ENCODE assay signal across 1 cellular context in genomic region chr1:31062162-31062866, GRCh38.
A peak's percentile ranks its signal among the peaks of the same experiment; 100 is the strongest.
TF ChIP-seq lines count a peak whose summit lies in the region.
"Not testable (repeated sequence)": the region's sequence is repeated elsewhere in the genome, so short reads cannot be mapped to it uniquely, and the experiment has no call there.

No MANE protein-coding gene starts in this region.

TF ChIP-seq in K562, 482 proteins besides CTCF, POLR2A, EP300 and RAD21:
- TF ChIP-seq ZEB2 (IDR thresholded peaks at IDR 0.05) (peak; percentile 71; the same call in 1 of the 2 replicates), FOXA3 (CRISPR knock-in tag; conservative IDR thresholded peaks at IDR 0.05 in 1 of 2, IDR thresholded peaks at IDR 0.05 in 1 of 2) (peak in 1 of 2 experiments; percentile 21; a peak in 1 of 4 replicates), DPF2 (IDR thresholded peaks at IDR 0.05) (0 out of 2 replicates have a peak, but pooled peaks have one; percentile 15), ATF1 (tag; IDR thresholded peaks at IDR 0.05) (0 out of 2 replicates have a peak, but pooled peaks have one; percentile 25), RCOR1 (IDR thresholded peaks at IDR 0.05; ENCODE audit: borderline replicate concordance in 1 of 2, low read depth in 2 of 2, low read length in 2 of 2) (peak in 1 of 2 experiments; percentile 22; a peak in 1 of 4 replicates)
- TF ChIP-seq ATF1 (CRISPR knock-in tag; IDR thresholded peaks at IDR 0.05) = not testable (repeated sequence)
